Comparison of ENCODE assay signal across 27 cellular contexts in the genomic region with DNA sequence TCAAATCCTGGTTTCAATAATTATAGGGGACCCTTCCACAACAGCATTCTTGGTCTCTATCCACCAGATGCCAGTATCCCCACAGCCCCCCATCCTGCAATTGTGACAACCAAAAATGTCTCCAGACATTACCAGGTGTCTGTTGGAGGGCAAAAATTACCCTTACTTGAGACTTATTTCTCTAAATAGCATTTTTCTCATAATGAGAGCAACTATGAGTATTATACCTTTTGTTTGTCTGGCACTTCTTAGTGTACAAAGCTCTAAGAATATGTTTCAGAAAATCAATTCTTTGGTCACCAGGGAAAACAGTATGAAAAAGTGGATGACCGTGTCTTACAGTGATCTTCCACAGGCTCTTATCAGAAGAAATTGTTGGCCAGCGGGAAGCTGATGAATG. TPM values are rescaled to one million over a fixed set of nuclear protein-coding genes. Genes with fewer than 3 reads are reported as not detected.
A peak's percentile ranks its signal among the peaks of the same experiment; 100 is the strongest.
DNase-seq lines count a peak whose midpoint lies in the region; ATAC-seq, FAIRE-seq and TF ChIP-seq lines count a peak whose summit lies in the region.
"Had no signal": no experiment of that assay in that cellular context is flagged by ENCODE, and none has a peak within 500 bp of the region (broad histone marks: within the 10 kb centered on the region; RNA-seq: fewer than 3 reads in every experiment).

No MANE protein-coding gene starts in this region.

- H3K4me3 ChIP-seq in GM12878, result no peak overlapping the region
- H3K4me3 ChIP-seq: BLaER1 had no signal

- H3K4me1 ChIP-seq in GM12878 (ENCODE audit: control insufficient read depth, insufficient read depth, low read length), result no peaks in the 10 kb centered on the region; the same call in 1 of the 2 replicates
- H3K4me1 ChIP-seq: BE2C, BLaER1 had no signal

- no peaks in the 10 kb centered on the region for H4K20me1 ChIP-seq in GM12878 (ENCODE audit: control insufficient read depth, insufficient read depth)
- H4K20me1 ChIP-seq: BLaER1 had no signal

- intact Hi-C loops in GM12878 (cut with micrococcal nuclease; ENCODE audit: unreplicated experiment), result no loop called here
- intact Hi-C loops in activated naive CD4-positive, alpha-beta T cell treated with anti-CD3 and anti-CD28 coated beads for 36 hours (cut with micrococcal nuclease), result no loop called here

- no peak overlapping the region for H3K4me2 ChIP-seq in GM12878 (ENCODE audit: control insufficient read depth, insufficient read depth)
- H3K4me2 ChIP-seq: BLaER1 had no signal

- FAIRE-seq in GM12878 (lab: Jason Lieb, UNC), result no peak
- FAIRE-seq: A204.1, GM12891, GM19239 had no signal

- ATAC-seq in GM18519 (IDR thresholded peaks at IDR 0.05; ENCODE audit: low FRiP score, unreplicated experiment) (peak; percentile 74), GM18868 (IDR thresholded peaks at IDR 0.05; ENCODE audit: unreplicated experiment) (peak; percentile 63), GM12878 (no peak)

- CTCF ChIA-PET in GM12878 (lab: Yijun Ruan, JAX), result no interaction called here
- CTCF ChIA-PET in activated naive CD4-positive, alpha-beta T cell treated with anti-CD3 and anti-CD28 coated beads for 36 hours (lab: Charles Lee), result no interaction called here

- H3K9me3 Mint-ChIP-seq in activated naive CD4-positive, alpha-beta T cell treated with anti-CD3 and anti-CD28 coated beads for 36 hours, result no peaks in the 10 kb centered on the region

- no peak overlapping the region for H3K9ac ChIP-seq in GM12878 (ENCODE audit: control insufficient read depth, insufficient read depth, low read length)
- H3K9ac ChIP-seq: BLaER1 had no signal

- RAD21 ChIA-PET in GM12878 (lab: Charles Lee; ENCODE audit: unreplicated experiment), result no interaction called here

- no peaks in the 10 kb centered on the region for H3K9me3 ChIP-seq in GM12878 (replicated peaks; ENCODE audit: control insufficient read depth, insufficient read depth, low read length)
- H3K9me3 ChIP-seq: BE2C had no signal

- SMC1A ChIA-PET in GM12878 (lab: Charles Lee; ENCODE audit: uncharacterized antibody, unreplicated experiment), result interaction anchor here (0.6 to 0.8 kb wide), 2 partner anchors 15 to 90 kb away, joined by 3 read pairs; no protein-coding TSS in a partner anchor

- no peaks in the 10 kb centered on the region for H3K79me2 ChIP-seq in GM12878 (ENCODE audit: control insufficient read depth, insufficient read depth, low read length)

- 71% methylated on average over 2 of the region's 2 CpGs for WGBS in GM12878 (ENCODE audit: insufficient coverage, insufficient replicate concordance, low lambda C conversion rate, missing lambda C conversion rate)

- H3K27ac Mint-ChIP-seq in activated naive CD4-positive, alpha-beta T cell treated with anti-CD3 and anti-CD28 coated beads for 36 hours, result no peak overlapping the region
- H3K27ac Mint-ChIP-seq: CD14-positive monocyte; CD4-positive, alpha-beta memory T cell; CD4-positive, CD25-positive, alpha-beta regulatory T cell; CD8-positive, alpha-beta memory T cell had no signal

- no peak overlapping the region for H3K4me3 Mint-ChIP-seq in activated naive CD4-positive, alpha-beta T cell treated with anti-CD3 and anti-CD28 coated beads for 36 hours
- H3K4me3 Mint-ChIP-seq: CD14-positive monocyte; CD4-positive, alpha-beta memory T cell; CD4-positive, CD25-positive, alpha-beta regulatory T cell; CD8-positive, alpha-beta memory T cell had no signal

- no peak for TF ChIP-seq EP300 in GM12878 (IDR thresholded peaks at IDR 0.05; ENCODE audit: borderline replicate concordance in 1 of 2, control insufficient read depth in 1 of 2, low read depth in 2 of 2, low read length in 2 of 2)

- H3K36me3 Mint-ChIP-seq in activated naive CD4-positive, alpha-beta T cell treated with anti-CD3 and anti-CD28 coated beads for 36 hours (ENCODE audit: low read depth), result no peaks in the 10 kb centered on the region
- H3K36me3 Mint-ChIP-seq: CD14-positive monocyte; CD4-positive, alpha-beta memory T cell; CD4-positive, CD25-positive, alpha-beta regulatory T cell; CD8-positive, alpha-beta memory T cell had no signal

- TF ChIP-seq RAD21 in GM12878 (IDR thresholded peaks at IDR 0.05; ENCODE audit: insufficient read depth, low read depth, low read length), result peak; percentile 31; the same call in 1 of the 2 replicates

- H3K4me1 Mint-ChIP-seq in activated naive CD4-positive, alpha-beta T cell treated with anti-CD3 and anti-CD28 coated beads for 36 hours (ENCODE audit: low read depth), result no peaks in the 10 kb centered on the region
- H3K4me1 Mint-ChIP-seq: CD14-positive monocyte; CD4-positive, alpha-beta memory T cell; CD4-positive, CD25-positive, alpha-beta regulatory T cell; CD8-positive, alpha-beta memory T cell had no signal

- no peak overlapping the region for H3K27ac ChIP-seq in GM12878 (ENCODE audit: control insufficient read depth, insufficient read depth)
- H3K27ac ChIP-seq: BLaER1 had no signal

- BruUV-seq in GM12878 (replicated peaks; lab: Mats Ljungman, UMichigan), result no TSS peak

- H2AFZ ChIP-seq in GM12878 (ENCODE audit: control insufficient read depth, low read depth, low read length), result no peak overlapping the region

- TF ChIP-seq POLR2A in GM12878 (IDR thresholded peaks at IDR 0.05; ENCODE audit: low read depth, low read length), result no peak

- no peaks in the 10 kb centered on the region for H3K36me3 ChIP-seq in GM12878 (ENCODE audit: control insufficient read depth in 2 of 2, insufficient read depth in 2 of 2, low read length in 1 of 2)
- H3K36me3 ChIP-seq: BE2C, BLaER1 had no signal

- DNase-seq in GM12878 (ENCODE audit: low read depth, low spot score), result no peak
- no peak for DNase-seq in activated naive CD4-positive, alpha-beta T cell treated with anti-CD3 and anti-CD28 coated beads for 36 hours
- DNase-seq in activated T-cell treated with anti-CD3 and anti-CD28 coated beads, Interleukin-2, amount 50 U/mL, for 1 hour, result no peak
- DNase-seq: 8988T; ACHN; BE2C; C1 segment of cervical spinal cord; CD4-positive, alpha-beta memory T cell; CD4-positive, CD25-positive, alpha-beta regulatory T cell; CD8-positive, alpha-beta memory T cell; COR-L47; DMS 273 treated with DMSO at 0.1 percent for 48 hours; DMS153; DMS79; DND-41; EL; GDM1 had no signal

- POLR2A ChIA-PET in GM12878 (lab: Charles Lee), result no interaction called here

- H3K27me3 ChIP-seq in GM12878 (replicated peaks in 1 of 2; ENCODE audit: control insufficient read depth in 2 of 2, insufficient read depth in 2 of 2, low read length in 1 of 2), result no peaks in the 10 kb centered on the region
- H3K27me3 ChIP-seq: BE2C, BLaER1 had no signal

- in situ Hi-C loops in GM12878 (cut with MboI), result no loop called here

- no peaks in the 10 kb centered on the region for H3K27me3 Mint-ChIP-seq in activated naive CD4-positive, alpha-beta T cell treated with anti-CD3 and anti-CD28 coated beads for 36 hours (ENCODE audit: low read depth)
- H3K27me3 Mint-ChIP-seq: CD4-positive, CD25-positive, alpha-beta regulatory T cell had no signal

- no peak for TF ChIP-seq CTCF in GM12878 (IDR thresholded peaks at IDR 0.05 in 2 of 3, conservative IDR thresholded peaks at IDR 0.05 in 1 of 3; ENCODE audit: control insufficient read depth in 2 of 3, extremely low read depth in 1 of 3, insufficient read depth in 1 of 3, low read depth in 3 of 3, low read length in 3 of 3)

TF ChIP-seq in GM12878, 131 proteins besides CTCF, POLR2A, EP300 and RAD21 (continues in another document):
- TF ChIP-seq, protein P1, sequence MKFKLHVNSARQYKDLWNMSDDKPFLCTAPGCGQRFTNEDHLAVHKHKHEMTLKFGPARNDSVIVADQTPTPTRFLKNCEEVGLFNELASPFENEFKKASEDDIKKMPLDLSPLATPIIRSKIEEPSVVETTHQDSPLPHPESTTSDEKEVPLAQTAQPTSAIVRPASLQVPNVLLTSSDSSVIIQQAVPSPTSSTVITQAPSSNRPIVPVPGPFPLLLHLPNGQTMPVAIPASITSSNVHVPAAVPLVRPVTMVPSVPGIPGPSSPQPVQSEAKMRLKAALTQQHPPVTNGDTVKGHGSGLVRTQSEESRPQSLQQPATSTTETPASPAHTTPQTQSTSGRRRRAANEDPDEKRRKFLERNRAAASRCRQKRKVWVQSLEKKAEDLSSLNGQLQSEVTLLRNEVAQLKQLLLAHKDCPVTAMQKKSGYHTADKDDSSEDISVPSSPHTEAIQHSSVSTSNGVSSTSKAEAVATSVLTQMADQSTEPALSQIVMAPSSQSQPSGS (IDR thresholded peaks at IDR 0.05; ENCODE audit: low read length), result 0 out of 2 replicates have a peak, but pooled peaks have one; percentile 29
- TF ChIP-seq, protein P2, sequence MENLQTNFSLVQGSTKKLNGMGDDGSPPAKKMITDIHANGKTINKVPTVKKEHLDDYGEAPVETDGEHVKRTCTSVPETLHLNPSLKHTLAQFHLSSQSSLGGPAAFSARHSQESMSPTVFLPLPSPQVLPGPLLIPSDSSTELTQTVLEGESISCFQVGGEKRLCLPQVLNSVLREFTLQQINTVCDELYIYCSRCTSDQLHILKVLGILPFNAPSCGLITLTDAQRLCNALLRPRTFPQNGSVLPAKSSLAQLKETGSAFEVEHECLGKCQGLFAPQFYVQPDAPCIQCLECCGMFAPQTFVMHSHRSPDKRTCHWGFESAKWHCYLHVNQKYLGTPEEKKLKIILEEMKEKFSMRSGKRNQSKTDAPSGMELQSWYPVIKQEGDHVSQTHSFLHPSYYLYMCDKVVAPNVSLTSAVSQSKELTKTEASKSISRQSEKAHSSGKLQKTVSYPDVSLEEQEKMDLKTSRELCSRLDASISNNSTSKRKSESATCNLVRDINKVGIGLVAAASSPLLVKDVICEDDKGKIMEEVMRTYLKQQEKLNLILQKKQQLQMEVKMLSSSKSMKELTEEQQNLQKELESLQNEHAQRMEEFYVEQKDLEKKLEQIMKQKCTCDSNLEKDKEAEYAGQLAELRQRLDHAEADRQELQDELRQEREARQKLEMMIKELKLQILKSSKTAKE (IDR thresholded peaks at IDR 0.05; ENCODE audit: low read depth, poor library complexity, severe bottlenecking), result no peak

RNA-seq across cellular contexts. Expression of gene RMST, which starts 27.5 kb away (rescaled TPM):
- 4.2 and 11.6 TPM in 2 replicates for total RNA-seq in GM12878 (2013; cell fraction: nucleolus; rRNA removed)
- total RNA-seq in GM12878 (2014; rRNA removed) (0.22 and 0.23 TPM in 2 replicates), GM12878 (2014; rRNA removed; fragmentation: Illumina TruSeq; extraction: Trizol) (0.04 and 0.18 TPM in 2 replicates), GM12878 (2021) (not detected in 2 replicates)
- not detected for polyA plus RNA-seq in GM12878 (2011; ENCODE audit: low read depth)
- polyA plus RNA-seq in GM12878 (2011; rRNA removed) (0.11 and 0.36 TPM in 2 replicates), GM12878 (2014; fragmentation: Illumina TruSeq; extraction: Trizol) (0.62 TPM in 1 of 2 replicates, not detected in the other), GM12878 (2014; fragmentation: Nextera tagmentation; extraction: Ambion mirVana) (under 1 TPM in 1 of 2 experiments, not detected in 1; 0.09 TPM), GM12878 (2014; rRNA removed) (not detected in 2 replicates), GM12878 (2016; fragmentation: Nextera tagmentation; extraction: Ambion mirVana) (not detected)
- polyA plus RNA-seq in GM12878 (2011; cell fraction: cytosol; rRNA removed), result not detected in 2 replicates
- 0.75 and 1.1 TPM in 2 replicates for polyA plus RNA-seq in GM12878 (2011; cell fraction: nucleus; rRNA removed)
- 0.41 TPM in 1 of 2 replicates, not detected in the other for polyA plus RNA-seq in GM12878 (2012)
- 1.5 and 1.8 TPM in 2 replicates for polyA minus RNA-seq in GM12878 (2011; rRNA and poly(A)+ RNA removed)
- polyA minus RNA-seq in GM12878 (2011; cell fraction: cytosol; rRNA and poly(A)+ RNA removed), result 0.62 TPM in 1 of 2 replicates, not detected in the other
- polyA minus RNA-seq in GM12878 (2011; cell fraction: nucleus; rRNA and poly(A)+ RNA removed), result 0.36 and 2.1 TPM in 2 replicates
- not detected for total RNA-seq in activated naive CD4-positive, alpha-beta T cell treated with anti-CD3 and anti-CD28 coated beads for 36 hours
- total RNA-seq: A673; CD4-positive, alpha-beta memory T cell; CD4-positive, CD25-positive, alpha-beta regulatory T cell; CD8-positive, alpha-beta memory T cell; Daoy had no signal
- polyA plus RNA-seq: AG04450; CD14-positive monocyte; CD4-positive, alpha-beta memory T cell; CD4-positive, CD25-positive, alpha-beta regulatory T cell; CD8-positive, alpha-beta memory T cell had no signal
